ENCODE assay signal across 13 cellular contexts in genomic region chr4:12041828-12042227, GRCh38.
DNase-seq lines count a peak whose midpoint lies in the region; ATAC-seq and TF ChIP-seq lines count a peak whose summit lies in the region.
"Had no signal": no experiment of that assay in that cellular context is flagged by ENCODE, and none has a peak within 500 bp of the region (broad histone marks: within the 10 kb centered on the region; RNA-seq: fewer than 3 reads in every experiment).

No MANE protein-coding gene starts in this region.

- no peaks in the 10 kb centered on the region for H3K4me1 Mint-ChIP-seq in activated CD8-positive, alpha-beta memory T cell treated with anti-CD3 and anti-CD28 coated beads, Interleukin-2, amount 10 ng/mL, durations not matched to agents 7 days and 5 days

- H3K4me3 ChIP-seq in HL-60 (replicated peaks; ENCODE audit: insufficient read depth, low read length) = no peak overlapping the region
- H3K4me3 ChIP-seq in RWPE2 (ENCODE audit: severe bottlenecking) = no peak overlapping the region
- H3K4me3 ChIP-seq: tibial artery had no signal

- DNase-seq in D341Med (ENCODE audit: low spot score) (peak; percentile 52), HL-60 (ENCODE audit: low read depth in 1 of 2, low spot score in 1 of 2) (peak; percentile 5 to 36), RWPE2 (ENCODE audit: low spot score) (no peak), iPS-NIHi11 (ENCODE audit: low spot score) (peak; percentile 26)
- no peak for DNase-seq in stimulated activated CD4-positive, alpha-beta T cell treated with anti-CD3 and anti-CD28 coated beads, Interleukin-2, amount 100 ng/mL, for 24 hours
- DNase-seq in activated CD8-positive, alpha-beta memory T cell treated with anti-CD3 and anti-CD28 coated beads, Interleukin-2, amount 10 ng/mL, durations not matched to agents 7 days and 5 days = no peak
- DNase-seq: Calu3, NCI-H1105, SW 1271, tibial artery had no signal

- H3K4me1 ChIP-seq in RWPE2 (ENCODE audit: insufficient read depth, poor library complexity, severe bottlenecking) = no peaks in the 10 kb centered on the region
- H3K4me1 ChIP-seq: parathyroid adenoma, tibial artery had no signal

- peaks cover 6% of the 10 kb centered on the region for H3K9me3 Mint-ChIP-seq in activated CD8-positive, alpha-beta memory T cell treated with anti-CD3 and anti-CD28 coated beads, Interleukin-2, amount 10 ng/mL, durations not matched to agents 7 days and 5 days (ENCODE audit: low read depth)

- TF ChIP-seq CTCF in HL-60 (IDR thresholded peaks at IDR 0.05; ENCODE audit: insufficient read depth, low read length) (no peak), RWPE2 (IDR thresholded peaks at IDR 0.05; ENCODE audit: poor library complexity, severe bottlenecking) (peak; percentile 24)

- no peaks in the 10 kb centered on the region for H3K36me3 Mint-ChIP-seq in activated CD8-positive, alpha-beta memory T cell treated with anti-CD3 and anti-CD28 coated beads, Interleukin-2, amount 10 ng/mL, durations not matched to agents 7 days and 5 days

- H3K27ac ChIP-seq in HL-60 (replicated peaks) (no peak overlapping the region), RWPE2 (ENCODE audit: poor library complexity, severe bottlenecking) (no peak overlapping the region)
- H3K27ac ChIP-seq: parathyroid adenoma, tibial artery had no signal

- no peak overlapping the region for H3K4me3 Mint-ChIP-seq in activated CD8-positive, alpha-beta memory T cell treated with anti-CD3 and anti-CD28 coated beads, Interleukin-2, amount 10 ng/mL, durations not matched to agents 7 days and 5 days

- H3K27me3 Mint-ChIP-seq in activated CD8-positive, alpha-beta memory T cell treated with anti-CD3 and anti-CD28 coated beads, Interleukin-2, amount 10 ng/mL, durations not matched to agents 7 days and 5 days = no peaks in the 10 kb centered on the region

- H3K27ac Mint-ChIP-seq in activated CD8-positive, alpha-beta memory T cell treated with anti-CD3 and anti-CD28 coated beads, Interleukin-2, amount 10 ng/mL, durations not matched to agents 7 days and 5 days = no peak overlapping the region

- ATAC-seq in RWPE2 (ENCODE audit: low read depth) = no peak
- no peak for ATAC-seq in HG03280 (IDR thresholded peaks at IDR 0.05; ENCODE audit: unreplicated experiment)
- ATAC-seq in HG03432 (IDR thresholded peaks at IDR 0.05; ENCODE audit: unreplicated experiment) = no peak
- no peak for ATAC-seq in activated CD8-positive, alpha-beta memory T cell treated with anti-CD3 and anti-CD28 coated beads, Interleukin-2, amount 10 ng/mL, durations not matched to agents 7 days and 5 days

- H3K9me3 ChIP-seq in RWPE2 (ENCODE audit: severe bottlenecking) = no peaks in the 10 kb centered on the region

- H3K27me3 ChIP-seq in HL-60 (ENCODE audit: insufficient read depth, poor library complexity, severe bottlenecking) (no peaks in the 10 kb centered on the region), RWPE2 (ENCODE audit: insufficient read depth, poor library complexity, severe bottlenecking) (no peaks in the 10 kb centered on the region)
- H3K27me3 ChIP-seq: tibial artery had no signal

- H3K36me3 ChIP-seq in RWPE2 (ENCODE audit: low read depth) = no peaks in the 10 kb centered on the region
- H3K36me3 ChIP-seq: tibial artery had no signal

- CTCF ChIA-PET in activated CD8-positive, alpha-beta memory T cell treated with anti-CD3 and anti-CD28 coated beads, Interleukin-2, amount 10 ng/mL, durations not matched to agents 7 days and 5 days (lab: Charles Lee) = no interaction called here

Comparison
In these comparisons a context has a peak if more than half of its experiments do, and no peak if none do; other contexts are left out.
1. DNase-seq: peak in D341Med (single experiment), HL-60 (2 of 2) and iPS-NIHi11 (single experiment); none in RWPE2 (single experiment), stimulated activated CD4-positive, alpha-beta T cell treated with anti-CD3 and anti-CD28 coated beads, Interleukin-2, amount 100 ng/mL, for 24 hours (0 of 2) and activated CD8-positive, alpha-beta memory T cell treated with anti-CD3 and anti-CD28 coated beads, Interleukin-2, amount 10 ng/mL, durations not matched to agents 7 days and 5 days (single experiment).